Comparison of ENCODE assay signal across 1 cellular context in the genomic region with DNA sequence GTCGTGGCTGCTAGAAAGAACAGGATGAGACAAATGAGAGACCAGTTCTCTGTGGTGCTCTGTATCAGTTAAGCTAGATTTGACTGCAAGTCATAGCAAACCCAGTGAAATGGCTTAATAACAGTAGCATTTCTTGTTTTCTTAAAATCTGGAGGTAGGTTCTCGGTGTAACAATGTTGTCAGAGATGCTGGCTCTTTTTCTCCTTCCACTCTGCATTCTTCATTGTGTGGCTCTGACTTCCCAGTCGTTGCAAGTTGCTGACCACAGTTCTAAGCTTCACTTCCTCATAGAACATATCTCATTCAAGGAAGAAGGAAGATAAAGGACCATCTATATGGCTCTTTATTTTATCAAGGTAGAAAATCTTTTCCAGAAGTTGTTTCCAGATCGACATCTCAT.
TF ChIP-seq lines count a peak whose summit lies in the region.

No MANE protein-coding gene starts in this region.

TF ChIP-seq in SK-N-SH, 30 proteins besides CTCF, POLR2A, EP300 and RAD21 (continued from another document):
- TF ChIP-seq TAF1 (IDR thresholded peaks at IDR 0.05; ENCODE audit: borderline replicate concordance, low read depth, low read length) (no peak), RFX5 (IDR thresholded peaks at IDR 0.05; ENCODE audit: low read length) (no peak), NFIC (IDR thresholded peaks at IDR 0.05; ENCODE audit: borderline replicate concordance) (no peak), SMC3 (IDR thresholded peaks at IDR 0.05; ENCODE audit: low read depth, low read length) (no peak), EZH2phosphoT487 (IDR thresholded peaks at IDR 0.05; ENCODE audit: borderline replicate concordance, low read depth) (no peak), RCOR1 (IDR thresholded peaks at IDR 0.05; ENCODE audit: low read length) (no peak)
- TF ChIP-seq, protein P1, sequence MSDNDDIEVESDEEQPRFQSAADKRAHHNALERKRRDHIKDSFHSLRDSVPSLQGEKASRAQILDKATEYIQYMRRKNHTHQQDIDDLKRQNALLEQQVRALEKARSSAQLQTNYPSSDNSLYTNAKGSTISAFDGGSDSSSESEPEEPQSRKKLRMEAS (IDR thresholded peaks at IDR 0.05; ENCODE audit: low read depth): no peak
